ENCODE assay signal across 23 cellular contexts in the genomic region with DNA sequence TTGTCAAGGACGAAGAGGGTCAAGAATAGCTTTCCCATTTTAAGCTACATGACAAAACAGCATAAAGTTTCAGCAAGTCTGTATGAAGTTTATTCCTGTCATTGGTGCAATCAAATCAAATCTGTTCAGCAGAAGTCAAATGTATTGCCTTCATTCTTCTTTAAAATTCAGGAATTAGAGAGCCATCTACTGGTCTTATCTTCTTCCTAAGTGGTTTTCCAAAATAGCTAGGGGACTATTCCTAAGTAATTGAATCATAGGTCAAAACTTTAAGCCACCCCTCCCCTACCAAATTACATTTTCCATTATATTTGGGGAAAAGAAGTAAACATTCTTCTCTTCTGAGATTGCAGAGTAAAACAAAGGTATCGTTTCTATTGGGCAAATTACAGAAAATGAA.
DNase-seq lines count a peak whose midpoint lies in the region; ATAC-seq and TF ChIP-seq lines count a peak whose summit lies in the region.
"Had no signal": no experiment of that assay in that cellular context is flagged by ENCODE, and none has a peak within 500 bp of the region (broad histone marks: within the 10 kb centered on the region; RNA-seq: fewer than 3 reads in every experiment).

No MANE protein-coding gene starts in this region.

- H3K79me2 ChIP-seq in GM23338 (replicated peaks; ENCODE audit: insufficient read depth), result no peaks in the 10 kb centered on the region

- H3K4me1 ChIP-seq in adipocyte (ENCODE audit: control insufficient read depth, insufficient read depth, low read length), result peaks cover 36% of the 10 kb centered on the region
- H3K4me1 ChIP-seq in mesenchymal stem cell (ENCODE audit: control insufficient read depth, insufficient read depth, low read depth, low read length), result peaks cover 2% of the 10 kb centered on the region
- no peaks in the 10 kb centered on the region for H3K4me1 ChIP-seq in GM23338 (ENCODE audit: insufficient read depth)
- H3K4me1 ChIP-seq: BLaER1, prostate gland, spleen, suprapubic skin had no signal

- ATAC-seq in GM23338 (no peak), omental fat pad (ENCODE audit: low FRiP score) (no peak)
- ATAC-seq: activated CD8-positive, alpha-beta T cell treated with anti-CD3 and anti-CD28 coated beads, Interleukin-2, amount 10 ng/mL, durations not matched to agents 7 days and 5 days; activated naive CD4-positive, alpha-beta T cell treated with anti-CD3 and anti-CD28 coated beads, Interleukin-2, amount 50 U/mL, for 72 hours; activated T-cell treated with anti-CD3 and anti-CD28 coated beads, Interleukin-2, amount 50 U/mL, for 72 hours; naive thymus-derived CD8-positive, alpha-beta T cell; Right ventricle myocardium inferior had no signal

- intact Hi-C loops in activated T-helper 2 cell treated with anti-CD3 and anti-CD28 coated beads, Interferon-gamma antibody, Interleukin-2, Interleukin-4, amounts not matched to agents 10 μg/mL and 5 μg/mL and 100 μg/mL, durations not matched to agents 14 hours and 24 hours and 36 hours (cut with micrococcal nuclease), result no loop called here

- H3K9me2 ChIP-seq in GM23338 (ENCODE audit: insufficient read depth), result no peaks in the 10 kb centered on the region

- H3K36me3 Mint-ChIP-seq in activated T-helper 2 cell treated with anti-CD3 and anti-CD28 coated beads, Interferon-gamma antibody, Interleukin-2, Interleukin-4, amounts not matched to agents 10 μg/mL and 5 μg/mL and 100 μg/mL, durations not matched to agents 14 hours and 24 hours and 36 hours (ENCODE audit: low read depth), result no peaks in the 10 kb centered on the region
- H3K36me3 Mint-ChIP-seq in GM23338 (ENCODE audit: low read depth), result no peaks in the 10 kb centered on the region
- H3K36me3 Mint-ChIP-seq: activated naive CD4-positive, alpha-beta T cell treated with anti-CD3 and anti-CD28 coated beads, Interleukin-2, amount 50 U/mL, for 72 hours; naive thymus-derived CD8-positive, alpha-beta T cell had no signal

- WGBS in mesenchymal stem cell, result 92% methylated on average over 1 of the region's 2 CpGs

- H3K4me3 Mint-ChIP-seq in activated T-helper 2 cell treated with anti-CD3 and anti-CD28 coated beads, Interferon-gamma antibody, Interleukin-2, Interleukin-4, amounts not matched to agents 10 μg/mL and 5 μg/mL and 100 μg/mL, durations not matched to agents 14 hours and 24 hours and 36 hours (ENCODE audit: low read depth), result no peak overlapping the region
- H3K4me3 Mint-ChIP-seq in GM23338, result no peak overlapping the region
- H3K4me3 Mint-ChIP-seq: activated B cell treated with CpG ODN at 0.5 μM for 24 hours; activated CD8-positive, alpha-beta T cell treated with anti-CD3 and anti-CD28 coated beads, Interleukin-2, amount 10 ng/mL, durations not matched to agents 7 days and 5 days; activated T-cell treated with anti-CD3 and anti-CD28 coated beads, Interleukin-2, amount 50 U/mL, for 72 hours; naive thymus-derived CD8-positive, alpha-beta T cell; T-helper 1 cell treated with Interleukin-12 subunit alpha and Interleukin-12 subunit beta and Interleukin-4 antibody, amounts not matched to agents 30 μg/mL and 1 μg/mL, for 36 hours had no signal

- H3K27me3 Mint-ChIP-seq in activated T-helper 2 cell treated with anti-CD3 and anti-CD28 coated beads, Interferon-gamma antibody, Interleukin-2, Interleukin-4, amounts not matched to agents 10 μg/mL and 5 μg/mL and 100 μg/mL, durations not matched to agents 14 hours and 24 hours and 36 hours (ENCODE audit: low read depth), result no peaks in the 10 kb centered on the region
- peaks cover 2% of the 10 kb centered on the region for H3K27me3 Mint-ChIP-seq in GM23338 (ENCODE audit: insufficient read depth, low read depth, poor library complexity)
- H3K27me3 Mint-ChIP-seq: activated B cell treated with CpG ODN at 0.5 μM for 24 hours; naive thymus-derived CD8-positive, alpha-beta T cell had no signal

- H3K79me1 ChIP-seq in mesenchymal stem cell (replicated peaks; ENCODE audit: low read length, poor library complexity, severe bottlenecking), result no peaks in the 10 kb centered on the region

- H4K20me1 ChIP-seq in GM23338 (replicated peaks; ENCODE audit: insufficient read depth), result no peaks in the 10 kb centered on the region
- H4K20me1 ChIP-seq: BLaER1 had no signal

- H3K4me2 ChIP-seq in mesenchymal stem cell (ENCODE audit: low read length, poor library complexity, severe bottlenecking) (no peak overlapping the region), GM23338 (no peak overlapping the region)
- H3K4me2 ChIP-seq: BLaER1 had no signal

- H3K4me1 Mint-ChIP-seq in activated T-helper 2 cell treated with anti-CD3 and anti-CD28 coated beads, Interferon-gamma antibody, Interleukin-2, Interleukin-4, amounts not matched to agents 10 μg/mL and 5 μg/mL and 100 μg/mL, durations not matched to agents 14 hours and 24 hours and 36 hours (ENCODE audit: low read depth), result no peaks in the 10 kb centered on the region
- H3K4me1 Mint-ChIP-seq in GM23338, result no peaks in the 10 kb centered on the region
- H3K4me1 Mint-ChIP-seq: activated B cell treated with CpG ODN at 0.5 μM for 24 hours; naive thymus-derived CD8-positive, alpha-beta T cell had no signal

- H2BK5ac ChIP-seq in mesenchymal stem cell (ENCODE audit: low read depth, low read length, poor library complexity, severe bottlenecking), result no peak overlapping the region

- H2BK15ac ChIP-seq in mesenchymal stem cell (ENCODE audit: low read depth, poor library complexity, severe bottlenecking), result no peak overlapping the region

- H4K91ac ChIP-seq in mesenchymal stem cell (ENCODE audit: low read length), result no peak overlapping the region

- no peak overlapping the region for H3K4ac ChIP-seq in mesenchymal stem cell (ENCODE audit: low read depth in 1 of 2, low read length in 2 of 2)

- H2BK12ac ChIP-seq in mesenchymal stem cell (ENCODE audit: low read length in 2 of 2), result no peak overlapping the region

- no peaks in the 10 kb centered on the region for H3F3A ChIP-seq in GM23338 (replicated peaks; ENCODE audit: low read depth)

- H2AK5ac ChIP-seq in mesenchymal stem cell (ENCODE audit: low read length, severe bottlenecking), result no peak overlapping the region

- no peaks in the 10 kb centered on the region for H3K27me3 ChIP-seq in adipocyte (replicated peaks; ENCODE audit: control insufficient read depth, insufficient read depth, low read length)
- no peaks in the 10 kb centered on the region for H3K27me3 ChIP-seq in mesenchymal stem cell (ENCODE audit: control insufficient read depth in 1 of 2, insufficient read depth in 1 of 2, low read length in 2 of 2)
- H3K27me3 ChIP-seq in GM23338 (ENCODE audit: insufficient read depth), result no peaks in the 10 kb centered on the region
- H3K27me3 ChIP-seq: BLaER1, spleen, suprapubic skin had no signal

- H3K9me3 Mint-ChIP-seq in activated T-helper 2 cell treated with anti-CD3 and anti-CD28 coated beads, Interferon-gamma antibody, Interleukin-2, Interleukin-4, amounts not matched to agents 10 μg/mL and 5 μg/mL and 100 μg/mL, durations not matched to agents 14 hours and 24 hours and 36 hours, result peaks cover 7% of the 10 kb centered on the region
- peaks cover 7% of the 10 kb centered on the region; the same call in 1 of the 3 replicates for H3K9me3 Mint-ChIP-seq in GM23338

- no peaks in the 10 kb centered on the region for H3K36me3 ChIP-seq in adipocyte (ENCODE audit: control insufficient read depth, insufficient read depth, low read length, severe bottlenecking)
- H3K36me3 ChIP-seq in mesenchymal stem cell (ENCODE audit: control insufficient read depth in 1 of 2, insufficient read depth in 2 of 2, low read depth in 1 of 2, low read length in 2 of 2), result no peaks in the 10 kb centered on the region
- no peaks in the 10 kb centered on the region for H3K36me3 ChIP-seq in GM23338 (ENCODE audit: insufficient read depth)
- H3K36me3 ChIP-seq: BLaER1, prostate gland, spleen, suprapubic skin had no signal

- H2BK120ac ChIP-seq in mesenchymal stem cell (ENCODE audit: low read depth, low read length), result no peak overlapping the region

- no peak overlapping the region for H4K8ac ChIP-seq in mesenchymal stem cell (ENCODE audit: low read length)

- peak; percentile 12 for DNase-seq in AG10803 (ENCODE audit: low read depth)
- peak; percentile 1 for DNase-seq in HT1080 (ENCODE audit: low read depth)
- DNase-seq in adipocyte (ENCODE audit: low read depth), result peak; percentile 57
- DNase-seq in mesenchymal stem cell, result no peak
- no peak for DNase-seq in activated T-helper 2 cell treated with anti-CD3 and anti-CD28 coated beads, Interferon-gamma antibody, Interleukin-2, Interleukin-4, amounts not matched to agents 10 μg/mL and 5 μg/mL and 100 μg/mL, durations not matched to agents 14 hours and 24 hours and 36 hours (ENCODE audit: low spot score)
- DNase-seq in hepatic stellate cell (ENCODE audit: low spot score), result no peak
- DNase-seq in GM23338 (ENCODE audit: low spot score), result no peak
- DNase-seq in omental fat pad (ENCODE audit: low spot score), result no peak
- DNase-seq: activated B cell treated with CpG ODN at 0.5 μM for 24 hours; activated CD8-positive, alpha-beta T cell treated with anti-CD3 and anti-CD28 coated beads, Interleukin-2, amount 10 ng/mL, durations not matched to agents 7 days and 5 days; activated T-cell treated with anti-CD3 and anti-CD28 coated beads, Interleukin-2, amount 50 U/mL, for 72 hours; GF-D8; head of caudate nucleus; naive thymus-derived CD8-positive, alpha-beta T cell; NCI-H345; spleen had no signal

- H3K18ac ChIP-seq in mesenchymal stem cell (ENCODE audit: low read depth in 1 of 2, low read length in 2 of 2), result no peak overlapping the region

- no peak overlapping the region for H3K23ac ChIP-seq in mesenchymal stem cell (ENCODE audit: low read length in 2 of 2)

- H3K9ac ChIP-seq in adipocyte (ENCODE audit: low read length), result no peak overlapping the region
- peak overlapping the region; percentile 23 for H3K9ac ChIP-seq in mesenchymal stem cell (ENCODE audit: low read length)
- H3K9ac ChIP-seq: BLaER1 had no signal

- H3K4me3 ChIP-seq in AG10803 (ENCODE audit: low read length) (no peak overlapping the region), adipocyte (ENCODE audit: low read length) (no peak overlapping the region), mesenchymal stem cell (ENCODE audit: insufficient read depth in 1 of 2, low read depth in 1 of 2, low read length in 2 of 2) (no peak overlapping the region), GM23338 (no peak overlapping the region)
- H3K4me3 ChIP-seq: BLaER1, lung, prostate gland, spleen, suprapubic skin had no signal

- H3K14ac ChIP-seq in mesenchymal stem cell (ENCODE audit: low read length in 2 of 2), result no peak overlapping the region

- H3K9me3 ChIP-seq in adipocyte (ENCODE audit: control insufficient read depth, low read length) (no peaks in the 10 kb centered on the region), mesenchymal stem cell (ENCODE audit: control insufficient read depth, low read length) (no peaks in the 10 kb centered on the region)
- H3K9me3 ChIP-seq: BLaER1, prostate gland, suprapubic skin had no signal

- H2AFZ ChIP-seq in mesenchymal stem cell (ENCODE audit: low read depth, low read length) (no peak overlapping the region), GM23338 (no peak overlapping the region)

- no peak overlapping the region for H3K27ac Mint-ChIP-seq in activated T-helper 2 cell treated with anti-CD3 and anti-CD28 coated beads, Interferon-gamma antibody, Interleukin-2, Interleukin-4, amounts not matched to agents 10 μg/mL and 5 μg/mL and 100 μg/mL, durations not matched to agents 14 hours and 24 hours and 36 hours
- H3K27ac Mint-ChIP-seq in GM23338, result no peak overlapping the region
- H3K27ac Mint-ChIP-seq: activated B cell treated with CpG ODN at 0.5 μM for 24 hours; activated CD8-positive, alpha-beta T cell treated with anti-CD3 and anti-CD28 coated beads, Interleukin-2, amount 10 ng/mL, durations not matched to agents 7 days and 5 days; activated naive CD4-positive, alpha-beta T cell treated with anti-CD3 and anti-CD28 coated beads, Interleukin-2, amount 50 U/mL, for 72 hours; activated T-cell treated with anti-CD3 and anti-CD28 coated beads, Interleukin-2, amount 50 U/mL, for 72 hours; naive thymus-derived CD8-positive, alpha-beta T cell; T-helper 1 cell treated with Interleukin-12 subunit alpha and Interleukin-12 subunit beta and Interleukin-4 antibody, amounts not matched to agents 30 μg/mL and 1 μg/mL, for 36 hours had no signal

- TF ChIP-seq CTCF in AG10803 (conservative IDR thresholded peaks at IDR 0.05; ENCODE audit: low read length), result peak; percentile 23; the same call in 1 of the 2 replicates
- TF ChIP-seq CTCF in GM23338 (conservative IDR thresholded peaks at IDR 0.05; ENCODE audit: low read depth in 2 of 2), result no peak; a peak in 1 of 4 replicates
- no peak for TF ChIP-seq CTCF in omental fat pad (IDR thresholded peaks at IDR 0.05)

- H3K27ac ChIP-seq in mesenchymal stem cell (ENCODE audit: low read length, poor library complexity, severe bottlenecking) (no peak overlapping the region), GM23338 (ENCODE audit: low read depth) (no peak overlapping the region)
- H3K27ac ChIP-seq: BLaER1, prostate gland, spleen, suprapubic skin had no signal

Comparison
In these comparisons a context has a peak if more than half of its experiments do, and no peak if none do; other contexts are left out.
1. DNase-seq: peak in AG10803 (single experiment), HT1080 (single experiment) and adipocyte (single experiment); none in mesenchymal stem cell (single experiment), activated T-helper 2 cell treated with anti-CD3 and anti-CD28 coated beads, Interferon-gamma antibody, Interleukin-2, Interleukin-4, amounts not matched to agents 10 μg/mL and 5 μg/mL and 100 μg/mL, durations not matched to agents 14 hours and 24 hours and 36 hours (single experiment), hepatic stellate cell (single experiment), GM23338 (single experiment) and omental fat pad (single experiment).